36 cellular contexts compared by ENCODE assay signal in genomic region chr2:3491306-3491705, GRCh38. TPM values are rescaled to one million over a fixed set of nuclear protein-coding genes. Genes with fewer than 3 reads are reported as not detected.
DNase-seq lines count a peak whose midpoint lies in the region; ATAC-seq and TF ChIP-seq lines count a peak whose summit lies in the region.
"Had no signal": no experiment of that assay in that cellular context is flagged by ENCODE, and none has a peak within 500 bp of the region (broad histone marks: within the 10 kb centered on the region; RNA-seq: fewer than 3 reads in every experiment).

No MANE protein-coding gene starts in this region.

- H3K36me3 Mint-ChIP-seq in natural killer cell treated with Interleukin-12 subunit alpha and Interleukin-12 subunit beta and Interleukin-15 and Interleukin-18, amount 100 ng/mL, for 72 hours, result no peaks in the 10 kb centered on the region
- H3K36me3 Mint-ChIP-seq in activated CD4-positive, alpha-beta T cell treated with anti-CD3 and anti-CD28 coated beads, Interleukin-2, amount 10 ng/mL, durations not matched to agents 24 days and 14 days (ENCODE audit: low read depth), result peaks cover 3% of the 10 kb centered on the region
- H3K36me3 Mint-ChIP-seq: activated CD8-positive, alpha-beta memory T cell treated with anti-CD3 and anti-CD28 coated beads, Interleukin-2, amount 10 ng/mL, durations not matched to agents 7 days and 5 days had no signal

- H2BK5ac ChIP-seq in IMR-90 (ENCODE audit: low read depth, low read length, poor library complexity, severe bottlenecking), result no peak overlapping the region

- 42% methylated on average over 3 of the region's 6 CpGs; no CpG with 5 or more reads in 1 of the 2 experiments for WGBS in IMR-90 (ENCODE audit: extremely low coverage in 2 of 2, insufficient read length in 1 of 2), 2 experiments

- no peaks in the 10 kb centered on the region for H3K79me1 ChIP-seq in IMR-90 (ENCODE audit: low read depth in 1 of 2, low read length in 2 of 2)

- BruUV-seq in IMR-90 (replicated peaks; lab: Mats Ljungman, UMichigan), result no TSS peak

- peak overlapping the region; percentile 57 to 63 for H3K27ac Mint-ChIP-seq in natural killer cell treated with Interleukin-12 subunit alpha and Interleukin-12 subunit beta and Interleukin-15 and Interleukin-18, amount 100 ng/mL, for 72 hours
- no peak overlapping the region for H3K27ac Mint-ChIP-seq in activated CD4-positive, alpha-beta T cell treated with anti-CD3 and anti-CD28 coated beads, Interleukin-2, amount 10 ng/mL, durations not matched to agents 24 days and 14 days
- H3K27ac Mint-ChIP-seq: activated CD4-positive, alpha-beta T cell treated with anti-CD3 and anti-CD28 coated beads, Interleukin-2, amount 10 ng/mL, durations not matched to agents 7 days and 5 days; activated CD8-positive, alpha-beta memory T cell treated with anti-CD3 and anti-CD28 coated beads, Interleukin-2, amount 10 ng/mL, durations not matched to agents 7 days and 5 days; activated naive CD4-positive, alpha-beta T cell treated with anti-CD3 and anti-CD28 coated beads, Interleukin-2, amount 10 ng/mL, durations not matched to agents 7 days and 5 days; activated T-cell treated with anti-CD3 and anti-CD28 coated beads, Interleukin-2, amount 50 U/mL, for 72 hours; mesothelial cell of epicardium; naive thymus-derived CD4-positive, alpha-beta T cell had no signal

- peaks cover 15% of the 10 kb centered on the region for H3K36me3 ChIP-seq in BLaER1
- peaks cover 7% of the 10 kb centered on the region; the same call in 1 of the 2 replicates for H3K36me3 ChIP-seq in IMR-90 (ENCODE audit: control insufficient read depth, insufficient read depth, low read length)
- H3K36me3 ChIP-seq: brain microvascular endothelial cell, ovary had no signal

- H2AK5ac ChIP-seq in IMR-90 (ENCODE audit: low read depth, low read length), result peak overlapping the region; percentile 27; the same call in 1 of the 2 replicates

- no peaks in the 10 kb centered on the region for H3K27me3 ChIP-seq in BLaER1
- no peaks in the 10 kb centered on the region for H3K27me3 ChIP-seq in IMR-90 (ENCODE audit: control insufficient read depth, insufficient read depth, low read length)
- H3K27me3 ChIP-seq: BE2C, brain microvascular endothelial cell, gastroesophageal sphincter, left lung, MG63, ovary, stomach, tibial nerve had no signal

- no peak overlapping the region for H4K8ac ChIP-seq in IMR-90 (ENCODE audit: low read depth in 2 of 2, low read length in 2 of 2)

- no peak overlapping the region for H3K56ac ChIP-seq in IMR-90 (ENCODE audit: extremely low read depth, insufficient read depth, low read length)

- H3K4me2 ChIP-seq in BLaER1 (peak overlapping the region; percentile 86), IMR-90 (ENCODE audit: low read depth, low read length) (no peak overlapping the region)

- H3K9me3 Mint-ChIP-seq in natural killer cell treated with Interleukin-12 subunit alpha and Interleukin-12 subunit beta and Interleukin-15 and Interleukin-18, amount 100 ng/mL, for 72 hours, result no peaks in the 10 kb centered on the region
- no peaks in the 10 kb centered on the region for H3K9me3 Mint-ChIP-seq in activated CD4-positive, alpha-beta T cell treated with anti-CD3 and anti-CD28 coated beads, Interleukin-2, amount 10 ng/mL, durations not matched to agents 24 days and 14 days
- H3K9me3 Mint-ChIP-seq: activated CD4-positive, alpha-beta T cell treated with anti-CD3 and anti-CD28 coated beads, Interleukin-2, amount 10 ng/mL, durations not matched to agents 7 days and 5 days; activated naive CD4-positive, alpha-beta T cell treated with anti-CD3 and anti-CD28 coated beads, Interleukin-2, amount 10 ng/mL, durations not matched to agents 7 days and 5 days; activated T-cell treated with anti-CD3 and anti-CD28 coated beads, Interleukin-2, amount 50 U/mL, for 72 hours; mesothelial cell of epicardium; naive thymus-derived CD4-positive, alpha-beta T cell had no signal

- H2BK120ac ChIP-seq in IMR-90 (ENCODE audit: low read depth, low read length), result no peak overlapping the region

- H3K18ac ChIP-seq in IMR-90 (ENCODE audit: low read depth, low read length), result no peak overlapping the region

- H3K23ac ChIP-seq in IMR-90 (ENCODE audit: low read depth, low read length), result peak overlapping the region; percentile 15; the same call in 1 of the 2 replicates

- no peak overlapping the region for H3K4ac ChIP-seq in IMR-90 (ENCODE audit: low read depth, low read length)

- H4K91ac ChIP-seq in IMR-90 (ENCODE audit: insufficient read depth, low read depth, low read length), result no peak overlapping the region

- CTCF ChIA-PET in IMR-90 (lab: Yijun Ruan, JAX), result no interaction called here

- dilution Hi-C loops in IMR-90 (cut with HindIII; ENCODE audit: low sequenced_read_pairs, unreplicated experiment), result no loop called here

- H2AK9ac ChIP-seq in IMR-90 (replicated peaks; ENCODE audit: low read depth, low read length, poor library complexity), result no peak overlapping the region

- no peak for TF ChIP-seq CTCF in IMR-90 (conservative IDR thresholded peaks at IDR 0.05; ENCODE audit: low read depth, low read length)
- no peak for TF ChIP-seq CTCF in coronary artery (IDR thresholded peaks at IDR 0.05)

- intact Hi-C loops in IMR-90 (cut with micrococcal nuclease), result no loop called here
- intact Hi-C loops in activated CD4-positive, alpha-beta T cell treated with anti-CD3 and anti-CD28 coated beads, Interleukin-2, amount 10 ng/mL, durations not matched to agents 24 days and 14 days (cut with micrococcal nuclease), result no loop called here

- H3K27ac ChIP-seq in BLaER1 (no peak overlapping the region), IMR-90 (ENCODE audit: insufficient read depth, low read length) (no peak overlapping the region), coronary artery (no peak overlapping the region)
- H3K27ac ChIP-seq: brain microvascular endothelial cell, gastroesophageal sphincter, left lung, ovary, stomach, WERI-Rb-1 had no signal

- H4K20me1 ChIP-seq in BLaER1 (no peaks in the 10 kb centered on the region), IMR-90 (ENCODE audit: insufficient read depth, low read length) (no peaks in the 10 kb centered on the region)

- H2BK15ac ChIP-seq in IMR-90 (ENCODE audit: low read depth, low read length), result no peak overlapping the region

- no peaks in the 10 kb centered on the region for H3K27me3 Mint-ChIP-seq in natural killer cell treated with Interleukin-12 subunit alpha and Interleukin-12 subunit beta and Interleukin-15 and Interleukin-18, amount 100 ng/mL, for 72 hours
- H3K27me3 Mint-ChIP-seq in activated CD4-positive, alpha-beta T cell treated with anti-CD3 and anti-CD28 coated beads, Interleukin-2, amount 10 ng/mL, durations not matched to agents 24 days and 14 days, result no peaks in the 10 kb centered on the region
- H3K27me3 Mint-ChIP-seq: activated CD4-positive, alpha-beta T cell treated with anti-CD3 and anti-CD28 coated beads, Interleukin-2, amount 10 ng/mL, durations not matched to agents 7 days and 5 days; activated CD8-positive, alpha-beta memory T cell treated with anti-CD3 and anti-CD28 coated beads, Interleukin-2, amount 10 ng/mL, durations not matched to agents 7 days and 5 days; activated naive CD4-positive, alpha-beta T cell treated with anti-CD3 and anti-CD28 coated beads, Interleukin-2, amount 10 ng/mL, durations not matched to agents 7 days and 5 days; naive thymus-derived CD4-positive, alpha-beta T cell had no signal

- H2BK20ac ChIP-seq in IMR-90 (ENCODE audit: low read depth, low read length), result no peak overlapping the region

- H3K14ac ChIP-seq in IMR-90 (replicated peaks; ENCODE audit: low read depth, low read length), result no peak overlapping the region

- H3K9ac ChIP-seq in BLaER1, result no peak overlapping the region
- no peak overlapping the region for H3K9ac ChIP-seq in IMR-90 (ENCODE audit: low read depth, low read length)

- H3K4me3 Mint-ChIP-seq in natural killer cell treated with Interleukin-12 subunit alpha and Interleukin-12 subunit beta and Interleukin-15 and Interleukin-18, amount 100 ng/mL, for 72 hours, result peak overlapping the region; percentile 51
- no peak overlapping the region for H3K4me3 Mint-ChIP-seq in activated CD4-positive, alpha-beta T cell treated with anti-CD3 and anti-CD28 coated beads, Interleukin-2, amount 10 ng/mL, durations not matched to agents 24 days and 14 days
- H3K4me3 Mint-ChIP-seq: activated CD4-positive, alpha-beta T cell treated with anti-CD3 and anti-CD28 coated beads, Interleukin-2, amount 10 ng/mL, durations not matched to agents 7 days and 5 days; activated CD8-positive, alpha-beta memory T cell treated with anti-CD3 and anti-CD28 coated beads, Interleukin-2, amount 10 ng/mL, durations not matched to agents 7 days and 5 days; activated naive CD4-positive, alpha-beta T cell treated with anti-CD3 and anti-CD28 coated beads, Interleukin-2, amount 10 ng/mL, durations not matched to agents 7 days and 5 days; activated T-cell treated with anti-CD3 and anti-CD28 coated beads, Interleukin-2, amount 50 U/mL, for 72 hours; H9; mesothelial cell of epicardium; naive thymus-derived CD4-positive, alpha-beta T cell had no signal

- peaks cover 13 to 18% of the 10 kb centered on the region in 2 donors for H3K4me1 Mint-ChIP-seq in natural killer cell treated with Interleukin-12 subunit alpha and Interleukin-12 subunit beta and Interleukin-15 and Interleukin-18, amount 100 ng/mL, for 72 hours (ENCODE audit: low read depth in 2 of 2)
- peaks cover 1% of the 10 kb centered on the region for H3K4me1 Mint-ChIP-seq in activated CD4-positive, alpha-beta T cell treated with anti-CD3 and anti-CD28 coated beads, Interleukin-2, amount 10 ng/mL, durations not matched to agents 24 days and 14 days
- H3K4me1 Mint-ChIP-seq: activated naive CD4-positive, alpha-beta T cell treated with anti-CD3 and anti-CD28 coated beads, Interleukin-2, amount 10 ng/mL, durations not matched to agents 7 days and 5 days had no signal

- no peak for TF ChIP-seq POLR2A in IMR-90 (IDR thresholded peaks at IDR 0.05; ENCODE audit: low read depth, low read length)
- no peak for TF ChIP-seq POLR2A in GM18505 (IDR thresholded peaks at IDR 0.05; ENCODE audit: borderline replicate concordance, extremely low read depth, insufficient read depth, insufficient read length)

- in situ Hi-C loops in IMR-90 (cut with MboI; ENCODE audit: low sequenced_read_pairs), result no loop called here

- peaks cover 11% of the 10 kb centered on the region; the same call in 1 of the 2 replicates for H3K9me1 ChIP-seq in IMR-90 (ENCODE audit: insufficient read depth, low read length)

- H2AFZ ChIP-seq in IMR-90 (replicated peaks; ENCODE audit: low read length, poor library complexity), result no peak overlapping the region

- no peak overlapping the region for H4K5ac ChIP-seq in IMR-90 (ENCODE audit: low read depth, low read length)

- ATAC-seq in IMR-90 (ENCODE audit: low read depth) (no peak), GM18505 (IDR thresholded peaks at IDR 0.05; ENCODE audit: unreplicated experiment) (no peak)
- ATAC-seq in natural killer cell treated with Interleukin-12 subunit alpha and Interleukin-12 subunit beta and Interleukin-15 and Interleukin-18, amount 100 ng/mL, for 72 hours, result no peak
- ATAC-seq: activated CD8-positive, alpha-beta memory T cell treated with anti-CD3 and anti-CD28 coated beads, Interleukin-2, amount 10 ng/mL, durations not matched to agents 7 days and 5 days; gastroesophageal sphincter; K562; left lung; naive thymus-derived CD4-positive, alpha-beta T cell; PC-3 had no signal

- DNase-seq in IMR-90 (no peak), coronary artery (ENCODE audit: low spot score) (peak; percentile 3), HCEC 1CT (no peak), 8988T (no peak)
- no peak for DNase-seq in natural killer cell treated with Interleukin-12 subunit alpha and Interleukin-12 subunit beta and Interleukin-15 and Interleukin-18, amount 100 ng/mL, for 72 hours (ENCODE audit: low spot score)
- no peak for DNase-seq in activated CD4-positive, alpha-beta T cell treated with anti-CD3 and anti-CD28 coated beads, Interleukin-2, amount 10 ng/mL, durations not matched to agents 24 days and 14 days
- DNase-seq: ACHN; activated CD4-positive, alpha-beta T cell treated with anti-CD3 and anti-CD28 coated beads, Interleukin-2, amount 10 ng/mL, durations not matched to agents 7 days and 5 days; activated CD8-positive, alpha-beta memory T cell treated with anti-CD3 and anti-CD28 coated beads, Interleukin-2, amount 10 ng/mL, durations not matched to agents 7 days and 5 days; activated naive CD4-positive, alpha-beta T cell treated with anti-CD3 and anti-CD28 coated beads, Interleukin-2, amount 10 ng/mL, durations not matched to agents 7 days and 5 days; activated T-cell treated with anti-CD3 and anti-CD28 coated beads, Interleukin-2, amount 50 U/mL, for 72 hours; BE2C; brain microvascular endothelial cell; DMS53; hypothalamus; left lung; MG63; naive thymus-derived CD4-positive, alpha-beta T cell; NCI-H1694; NCI-H2171; NCI-H510A; ovary; PC-3; SHP77; stimulated activated CD4-positive, alpha-beta T cell treated with anti-CD3 and anti-CD28 coated beads, Interleukin-2, amount 100 ng/mL, for 24 hours; SW 1271; T-helper 9 cell; WERI-Rb-1 had no signal

- POLR2A ChIA-PET in IMR-90 (lab: Charles Lee; ENCODE audit: unreplicated experiment), result no interaction called here

- no peak for TF ChIP-seq RAD21 in IMR-90 (IDR thresholded peaks at IDR 0.05; ENCODE audit: low read length)

- H3K4me1 ChIP-seq in BLaER1 (peaks cover 59% of the 10 kb centered on the region), IMR-90 (ENCODE audit: control insufficient read depth, insufficient read depth, low read length) (peaks cover 6% of the 10 kb centered on the region; the same call in 1 of the 2 replicates)
- H3K4me1 ChIP-seq: left lung had no signal

- H3K9me3 ChIP-seq in BLaER1 (0 out of 2 replicates have a peak, but pooled peaks cover under 1% of the 10 kb centered on the region), IMR-90 (ENCODE audit: control insufficient read depth, insufficient read depth, low read length) (no peaks in the 10 kb centered on the region)
- H3K9me3 ChIP-seq: BE2C, gastroesophageal sphincter, left lung, MG63, ovary, stomach had no signal

- H3K4me3 ChIP-seq in BLaER1, result no peak overlapping the region
- no peak overlapping the region for H3K4me3 ChIP-seq in IMR-90 (ENCODE audit: insufficient read depth, low read depth, low read length)
- H3K4me3 ChIP-seq in coronary artery, result no peak overlapping the region
- H3K4me3 ChIP-seq: gastroesophageal sphincter, K562, left lung, MG63, ovary, stomach, tibial nerve had no signal

RNA-seq across cellular contexts. Expression of gene ADI1, which starts 28.0 kb away (rescaled TPM):
- total RNA-seq in IMR-90 (2012; rRNA removed), result 43.2 and 49.7 TPM in 2 replicates
- polyA plus RNA-seq in IMR-90 (2012; rRNA removed), result 40.7 and 46.0 TPM in 2 replicates
- polyA plus RNA-seq in IMR-90 (2012; cell fraction: cytosol; rRNA removed), result 29.8 and 43.8 TPM in 2 replicates
- polyA plus RNA-seq in IMR-90 (2012; cell fraction: nucleus; rRNA removed; ENCODE audit: low replicate concordance), result 17.0 and 52.0 TPM in 2 replicates
- 10 to 100 TPM; 23.6 to 24.7 TPM for total RNA-seq in natural killer cell treated with Interleukin-12 subunit alpha and Interleukin-12 subunit beta and Interleukin-15 and Interleukin-18, amount 100 ng/mL, for 72 hours
- 33.7 and 36.2 TPM in 2 replicates for total RNA-seq in activated CD4-positive, alpha-beta T cell treated with anti-CD3 and anti-CD28 coated beads, Interleukin-2, amount 10 ng/mL, durations not matched to agents 24 days and 14 days
